ENCODE assay signal across 23 cellular contexts in genomic region chr3:140527156-140527555, GRCh38.
DNase-seq lines count a peak whose midpoint lies in the region; ATAC-seq and TF ChIP-seq lines count a peak whose summit lies in the region.
"Had no signal": no experiment of that assay in that cellular context is flagged by ENCODE, and none has a peak within 500 bp of the region (broad histone marks: within the 10 kb centered on the region; RNA-seq: fewer than 3 reads in every experiment).

No MANE protein-coding gene starts in this region.

- no peaks in the 10 kb centered on the region for H3F3A ChIP-seq in GM23338 (replicated peaks; ENCODE audit: low read depth)

- no peak overlapping the region for H3K4me2 ChIP-seq in GM23338
- H3K4me2 ChIP-seq: A549; BLaER1 treated with 17β-estradiol and CSF1 and Interleukin-3, amounts not matched to agents 10 nM and 100 nM had no signal

- H3K27me3 Mint-ChIP-seq in osteocyte (ENCODE audit: unreplicated experiment) (no peaks in the 10 kb centered on the region), GM23338 (ENCODE audit: insufficient read depth, low read depth, poor library complexity) (peaks cover 3% of the 10 kb centered on the region)

- H3K9me2 ChIP-seq in GM23338 (ENCODE audit: insufficient read depth): peaks cover 16% of the 10 kb centered on the region; the same call in 1 of the 2 replicates

- peak overlapping the region; percentile 96 for H3K27ac ChIP-seq in RWPE2 (ENCODE audit: poor library complexity, severe bottlenecking)
- no peak overlapping the region for H3K27ac ChIP-seq in GM23338 (ENCODE audit: low read depth)
- H3K27ac ChIP-seq: A549; BLaER1 treated with 17β-estradiol and CSF1 and Interleukin-3, amounts not matched to agents 10 nM and 100 nM had no signal

- H3K9me3 ChIP-seq in RWPE2 (ENCODE audit: severe bottlenecking): no peaks in the 10 kb centered on the region
- H3K9me3 ChIP-seq: A549, BE2C had no signal

- peak; percentile 67 for DNase-seq in LHCN-M2 (ENCODE audit: low read depth)
- DNase-seq in RWPE2 (ENCODE audit: low spot score): no peak
- peak; percentile 2 for DNase-seq in iris pigment epithelial cell (ENCODE audit: low read depth)
- no peak for DNase-seq in osteocyte (ENCODE audit: extremely low spot score, unreplicated experiment)
- DNase-seq in GM23338 (ENCODE audit: low spot score): no peak
- no peak for DNase-seq in NCI-H748 (lab: John Stamatoyannopoulos, UW; ENCODE audit: unreplicated experiment)
- DNase-seq: 8988T; ACHN; AML-193; BE2C; CD4-positive, alpha-beta T cell; CD8-positive, alpha-beta memory T cell; DMS 273 treated with DMSO at 0.1 percent for 48 hours; DMS79; EL; GDM1; H9 had no signal

- H3K4me3 Mint-ChIP-seq in osteocyte (ENCODE audit: unreplicated experiment): no peak overlapping the region
- H3K4me3 Mint-ChIP-seq in GM23338: no peak overlapping the region
- H3K4me3 Mint-ChIP-seq: CD14-positive monocyte; CD4-positive, alpha-beta T cell; CD8-positive, alpha-beta memory T cell; H9 had no signal

- ATAC-seq in RWPE2 (ENCODE audit: low read depth): no peak
- ATAC-seq in GM21423 (IDR thresholded peaks at IDR 0.05; ENCODE audit: unreplicated experiment): no peak
- ATAC-seq in GM23338: no peak
- ATAC-seq: A549, GM12878, HCT116 had no signal

- TF ChIP-seq CTCF in RWPE2 (IDR thresholded peaks at IDR 0.05; ENCODE audit: poor library complexity, severe bottlenecking): no peak
- no peak for TF ChIP-seq CTCF in osteocyte (IDR thresholded peaks at IDR 0.05)
- no peak for TF ChIP-seq CTCF in GM23338 (conservative IDR thresholded peaks at IDR 0.05; ENCODE audit: low read depth in 2 of 2)

- peaks cover 7% of the 10 kb centered on the region for H3K9me3 Mint-ChIP-seq in osteocyte (ENCODE audit: unreplicated experiment)
- no peaks in the 10 kb centered on the region for H3K9me3 Mint-ChIP-seq in GM23338

- H3K36me3 ChIP-seq in RWPE2 (ENCODE audit: low read depth) (no peaks in the 10 kb centered on the region), GM23338 (ENCODE audit: insufficient read depth) (no peaks in the 10 kb centered on the region)
- H3K36me3 ChIP-seq: BE2C; BLaER1 treated with 17β-estradiol and CSF1 and Interleukin-3, amounts not matched to agents 10 nM and 100 nM had no signal

- H2AFZ ChIP-seq in GM23338: no peak overlapping the region

- peaks cover 18% of the 10 kb centered on the region for H3K36me3 Mint-ChIP-seq in osteocyte (ENCODE audit: unreplicated experiment)
- H3K36me3 Mint-ChIP-seq in GM23338 (ENCODE audit: low read depth): no peaks in the 10 kb centered on the region
- H3K36me3 Mint-ChIP-seq: CD14-positive monocyte; CD8-positive, alpha-beta memory T cell had no signal

- H3K27me3 ChIP-seq in RWPE2 (ENCODE audit: insufficient read depth, poor library complexity, severe bottlenecking): no peaks in the 10 kb centered on the region
- no peaks in the 10 kb centered on the region for H3K27me3 ChIP-seq in GM23338 (ENCODE audit: insufficient read depth)
- H3K27me3 ChIP-seq: BLaER1 treated with 17β-estradiol and CSF1 and Interleukin-3, amounts not matched to agents 10 nM and 100 nM had no signal

- H3K27ac Mint-ChIP-seq in osteocyte (ENCODE audit: unreplicated experiment) (peak overlapping the region; percentile 43), GM23338 (no peak overlapping the region)
- H3K27ac Mint-ChIP-seq: CD14-positive monocyte; CD4-positive, alpha-beta T cell; CD8-positive, alpha-beta memory T cell; H9 had no signal

- H3K4me3 ChIP-seq in RWPE2 (ENCODE audit: severe bottlenecking): no peak overlapping the region
- no peak overlapping the region for H3K4me3 ChIP-seq in GM23338
- H3K4me3 ChIP-seq: A549; BLaER1 treated with 17β-estradiol and CSF1 and Interleukin-3, amounts not matched to agents 10 nM and 100 nM; GM12878 had no signal

- H4K20me1 ChIP-seq in GM23338 (replicated peaks; ENCODE audit: insufficient read depth): no peaks in the 10 kb centered on the region
- H4K20me1 ChIP-seq: BLaER1 treated with 17β-estradiol and CSF1 and Interleukin-3, amounts not matched to agents 10 nM and 100 nM had no signal

- no peaks in the 10 kb centered on the region for H3K79me2 ChIP-seq in GM23338 (replicated peaks; ENCODE audit: insufficient read depth)

- peaks cover 72% of the 10 kb centered on the region for H3K4me1 Mint-ChIP-seq in osteocyte (ENCODE audit: unreplicated experiment)
- H3K4me1 Mint-ChIP-seq in GM23338: 0 out of 3 replicates have a peak, but pooled peaks cover 3% of the 10 kb centered on the region
- H3K4me1 Mint-ChIP-seq: CD14-positive monocyte; CD8-positive, alpha-beta memory T cell had no signal

- peaks cover 20% of the 10 kb centered on the region for H3K4me1 ChIP-seq in RWPE2 (ENCODE audit: insufficient read depth, poor library complexity, severe bottlenecking)
- H3K4me1 ChIP-seq in GM23338 (ENCODE audit: insufficient read depth): no peaks in the 10 kb centered on the region
- H3K4me1 ChIP-seq: A549; BE2C; BLaER1 treated with 17β-estradiol and CSF1 and Interleukin-3, amounts not matched to agents 10 nM and 100 nM had no signal

TF ChIP-seq in GM23338, 12 proteins besides CTCF, POLR2A, EP300 and RAD21:
- TF ChIP-seq ZNF331 (CRISPR knock-in tag; IDR thresholded peaks at IDR 0.05; ENCODE audit: low read depth): no peak
- TF ChIP-seq REST (IDR thresholded peaks at IDR 0.05; ENCODE audit: unreplicated experiment): no peak
- TF ChIP-seq ETS1 (IDR thresholded peaks at IDR 0.05): no peak

Comparison
In these comparisons a context has a peak if more than half of its experiments do, and no peak if none do; other contexts are left out.
1. DNase-seq: peak in LHCN-M2 (single experiment) and iris pigment epithelial cell (single experiment); none in RWPE2 (single experiment), osteocyte (single experiment), GM23338 (single experiment) and NCI-H748 (single experiment).